Comparison of ENCODE assay signal across 7 cellular contexts in the genomic region with DNA sequence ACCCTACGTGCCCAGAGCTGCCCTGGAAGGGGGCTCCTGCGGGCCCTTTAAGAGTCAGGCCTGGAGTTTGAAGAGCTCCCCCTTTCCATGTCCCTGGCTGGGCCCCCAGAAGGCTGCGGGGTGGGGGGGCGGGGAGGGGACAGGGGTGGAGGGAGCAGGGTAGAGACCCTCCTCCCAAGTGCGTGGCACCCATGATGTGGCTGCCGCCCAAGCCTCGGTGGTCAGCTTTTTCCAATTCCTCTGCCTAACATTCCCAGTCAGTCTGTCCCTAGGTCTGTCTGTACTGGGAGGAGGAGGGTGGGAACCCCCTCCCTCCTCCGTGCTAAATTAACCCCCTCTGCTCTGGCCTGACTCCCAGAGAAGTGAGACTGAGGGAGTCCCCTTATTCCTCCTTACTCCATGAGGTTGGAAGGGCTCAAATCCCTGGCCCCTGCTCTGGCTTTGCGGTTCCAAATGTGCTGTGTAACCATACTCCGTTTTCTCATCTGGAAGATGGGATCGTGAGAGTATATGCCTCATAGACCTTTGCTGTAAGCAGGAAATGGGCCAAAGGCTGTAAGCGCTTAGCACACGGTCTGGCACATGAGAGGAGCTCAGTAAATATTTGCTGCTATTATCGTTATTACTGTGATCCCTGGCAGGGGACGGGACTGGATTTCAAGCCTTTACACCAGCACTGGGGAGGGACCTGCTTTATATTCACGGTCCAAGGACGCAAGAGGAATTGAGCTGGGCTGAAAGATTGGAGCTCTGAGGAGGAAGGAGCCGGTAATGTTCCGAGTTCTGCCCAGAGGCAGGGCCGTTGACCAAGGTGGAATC.
DNase-seq lines count a peak whose midpoint lies in the region; ATAC-seq, FAIRE-seq and TF ChIP-seq lines count a peak whose summit lies in the region.

No MANE protein-coding gene starts in this region.

- H3K4me1 Mint-ChIP-seq in activated naive CD8-positive, alpha-beta T cell (ENCODE audit: low read depth), result peaks cover 43% of the 10 kb centered on the region
- H3K4me1 Mint-ChIP-seq in stimulated activated memory B cell treated with anti-CD40 and anti-IgM and Interleukin-4, amounts not matched to agents 10 μg/mL and 1 μg/mL and 100 μg/mL, for 72 hours, result peaks cover 67% of the 10 kb centered on the region

- no peak overlapping the region for H3K27ac ChIP-seq in HUES6 (ENCODE audit: low read depth, low read length)

- H3K27me3 Mint-ChIP-seq in activated naive CD8-positive, alpha-beta T cell, result peaks cover 34% of the 10 kb centered on the region
- H3K27me3 Mint-ChIP-seq in stimulated activated memory B cell treated with anti-CD40 and anti-IgM and Interleukin-4, amounts not matched to agents 10 μg/mL and 1 μg/mL and 100 μg/mL, for 72 hours, result peaks cover 42% of the 10 kb centered on the region

- peak overlapping the region; percentile 53 for H3K9ac ChIP-seq in HUES6 (ENCODE audit: low read length)

- H3K4me3 Mint-ChIP-seq in activated naive CD8-positive, alpha-beta T cell, result peak overlapping the region; percentile 60
- H3K4me3 Mint-ChIP-seq in stimulated activated memory B cell treated with anti-CD40 and anti-IgM and Interleukin-4, amounts not matched to agents 10 μg/mL and 1 μg/mL and 100 μg/mL, for 72 hours, result peak overlapping the region; percentile 22

- no peaks in the 10 kb centered on the region for H3K9me3 ChIP-seq in HUES6 (ENCODE audit: control insufficient read depth, insufficient read depth, low read depth, low read length)

- H3K36me3 Mint-ChIP-seq in activated naive CD8-positive, alpha-beta T cell, result no peaks in the 10 kb centered on the region
- no peaks in the 10 kb centered on the region for H3K36me3 Mint-ChIP-seq in stimulated activated memory B cell treated with anti-CD40 and anti-IgM and Interleukin-4, amounts not matched to agents 10 μg/mL and 1 μg/mL and 100 μg/mL, for 72 hours

- H3K9me3 Mint-ChIP-seq in activated naive CD8-positive, alpha-beta T cell (ENCODE audit: low read depth), result no peaks in the 10 kb centered on the region
- H3K9me3 Mint-ChIP-seq in stimulated activated memory B cell treated with anti-CD40 and anti-IgM and Interleukin-4, amounts not matched to agents 10 μg/mL and 1 μg/mL and 100 μg/mL, for 72 hours, result no peaks in the 10 kb centered on the region

- DNase-seq in hepatic stellate cell (ENCODE audit: low spot score), result peak; percentile 61
- DNase-seq in RCC 7860 (ENCODE audit: low spot score), result no peak
- DNase-seq in GM20000 (ENCODE audit: low spot score), result no peak
- DNase-seq in DMS114 treated with DMSO at 0.1 percent for 48 hours (lab: John Stamatoyannopoulos, UW; ENCODE audit: unreplicated experiment), result no peak

- H3K27me3 ChIP-seq in HUES6 (ENCODE audit: control insufficient read depth, insufficient read depth, low read length), result no peaks in the 10 kb centered on the region

- no peak for TF ChIP-seq CTCF in GM20000 (IDR thresholded peaks at IDR 0.05; ENCODE audit: extremely low read depth, missing control alignments)

- H3K4me3 ChIP-seq in HUES6 (ENCODE audit: low read depth, low read length), result peak overlapping the region; percentile 55

- ATAC-seq in stimulated activated memory B cell treated with anti-CD40 and anti-IgM and Interleukin-4, amounts not matched to agents 10 μg/mL and 1 μg/mL and 100 μg/mL, for 72 hours, result no peak

- peak overlapping the region; percentile 17 for H3K27ac Mint-ChIP-seq in activated naive CD8-positive, alpha-beta T cell
- peak overlapping the region; percentile 58 for H3K27ac Mint-ChIP-seq in stimulated activated memory B cell treated with anti-CD40 and anti-IgM and Interleukin-4, amounts not matched to agents 10 μg/mL and 1 μg/mL and 100 μg/mL, for 72 hours

- H3K4me1 ChIP-seq in HUES6 (ENCODE audit: control insufficient read depth, insufficient read depth, low read length), result peaks cover 42% of the 10 kb centered on the region

- no peak for FAIRE-seq in RCC 7860 (lab: Jason Lieb, UNC)

- H3K36me3 ChIP-seq in HUES6 (ENCODE audit: control insufficient read depth, insufficient read depth, low read length), result no peaks in the 10 kb centered on the region
